ENCODE assay signal across 8 cellular contexts in genomic region chrX:15334561-15334960, GRCh38. TPM values are rescaled to one million over a fixed set of nuclear protein-coding genes. Genes with fewer than 3 reads are reported as not detected.
DNase-seq lines count a peak whose midpoint lies in the region; ATAC-seq and TF ChIP-seq lines count a peak whose summit lies in the region.

No MANE protein-coding gene starts in this region.

- no peak overlapping the region for H3K18ac ChIP-seq in trophoblast cell (ENCODE audit: low read length)

- H3K27me3 ChIP-seq in SJCRH30 (no peaks in the 10 kb centered on the region), esophagus muscularis mucosa (no peaks in the 10 kb centered on the region), trophoblast cell (ENCODE audit: insufficient read depth, low read length) (no peaks in the 10 kb centered on the region)

- H3K4me2 ChIP-seq in trophoblast cell (ENCODE audit: low read length) = peak overlapping the region; percentile 77

- H3K79me2 ChIP-seq in trophoblast cell (ENCODE audit: control insufficient read depth, insufficient read depth, low read length, poor library complexity) = peaks cover 4% of the 10 kb centered on the region

- DNase-seq in NCI-H748 (lab: John Stamatoyannopoulos, UW; ENCODE audit: unreplicated experiment) (peak; percentile 47), NCI-H748 treated with DMSO at 0.1 percent for 48 hours (lab: John Stamatoyannopoulos, UW) (no peak), SJCRH30 (no peak), esophagus muscularis mucosa (ENCODE audit: extremely low spot score) (no peak), trophoblast cell (peak; percentile 42 to 88), NOMO-1 treated with dmso at 0.1 percent for 144 hours (lab: John Stamatoyannopoulos, UW; ENCODE audit: unreplicated experiment) (no peak), COR-L47 (lab: John Stamatoyannopoulos, UW) (no peak)

- peaks cover 4% of the 10 kb centered on the region for H3K79me1 ChIP-seq in trophoblast cell (ENCODE audit: low read length)

- no peak overlapping the region for H3K14ac ChIP-seq in trophoblast cell (ENCODE audit: low read length)

- H3K36me3 ChIP-seq in SJCRH30 = peaks cover 13% of the 10 kb centered on the region
- peaks cover 0 to 21% (median 8%) of the 10 kb centered on the region in 4 donors for H3K36me3 ChIP-seq in esophagus muscularis mucosa
- H3K36me3 ChIP-seq in trophoblast cell (ENCODE audit: control insufficient read depth in 1 of 2, insufficient read depth in 2 of 2, low read length in 2 of 2) = peaks cover 3 to 9% of the 10 kb centered on the region in 2 experiments

- no peak for TF ChIP-seq CTCF in esophagus muscularis mucosa (IDR thresholded peaks at IDR 0.05)

- WGBS in esophagus muscularis mucosa = 45% methylated on average over 7 of the region's 7 CpGs
- no CpG with 5 or more reads among the region's 7 CpGs for WGBS in trophoblast cell (ENCODE audit: extremely low coverage, insufficient coverage, insufficient read length)

- H2BK12ac ChIP-seq in trophoblast cell (ENCODE audit: low read length) = no peak overlapping the region

- H4K8ac ChIP-seq in trophoblast cell (ENCODE audit: low read depth, low read length) = peak overlapping the region; percentile 96

- no peak for TF ChIP-seq POLR2A in esophagus muscularis mucosa (IDR thresholded peaks at IDR 0.05; ENCODE audit: low read depth)

- H2AK5ac ChIP-seq in trophoblast cell (ENCODE audit: low read length) = no peak overlapping the region

- H3K4me1 ChIP-seq in SJCRH30 = no peaks in the 10 kb centered on the region
- peaks cover 0 to 9% (median 6%) of the 10 kb centered on the region in 4 donors for H3K4me1 ChIP-seq in esophagus muscularis mucosa
- no peaks in the 10 kb centered on the region for H3K4me1 ChIP-seq in trophoblast cell (ENCODE audit: control insufficient read depth in 1 of 2, insufficient read depth in 2 of 2, low read length in 2 of 2)

- H3K9me3 ChIP-seq in SJCRH30 (replicated peaks) (no peaks in the 10 kb centered on the region), esophagus muscularis mucosa (peaks cover 0 to 5% (median 0%) of the 10 kb centered on the region in 4 donors), trophoblast cell (ENCODE audit: insufficient read depth, low read depth, low read length) (no peaks in the 10 kb centered on the region)

- H3K27ac ChIP-seq in SJCRH30 (peak overlapping the region; percentile 72), esophagus muscularis mucosa (replicated peaks in 1 of 4) (peak overlapping the region; percentile 76 to 91 (median 84)), trophoblast cell (ENCODE audit: low read depth, low read length) (peak overlapping the region; percentile 10)

- no peak overlapping the region for H2BK120ac ChIP-seq in trophoblast cell (ENCODE audit: insufficient read depth, low read length, poor library complexity)

- ATAC-seq in HG03095 (IDR thresholded peaks at IDR 0.05; ENCODE audit: unreplicated experiment) = no peak

- TF ChIP-seq EP300 in esophagus muscularis mucosa (IDR thresholded peaks at IDR 0.05) = no peak

- intact Hi-C loops in esophagus muscularis mucosa (cut with DNase I) = loop anchor here (10.0 kb wide), 1 partner anchor 340 kb away; no protein-coding TSS in a partner anchor

- H4K91ac ChIP-seq in trophoblast cell (ENCODE audit: low read depth, low read length) = no peak overlapping the region

- H2AFZ ChIP-seq in trophoblast cell (ENCODE audit: insufficient read depth, low read length, poor library complexity) = no peak overlapping the region

- no peak overlapping the region for H3K4ac ChIP-seq in trophoblast cell (ENCODE audit: low read depth, low read length)

- H4K12ac ChIP-seq in trophoblast cell (ENCODE audit: low read depth, low read length) = no peak overlapping the region

- H2BK5ac ChIP-seq in trophoblast cell (ENCODE audit: low read depth, low read length, poor library complexity) = peak overlapping the region; percentile 82

- peak overlapping the region; percentile 95 for H3K9ac ChIP-seq in trophoblast cell (ENCODE audit: low read length)

- H3K4me3 ChIP-seq in SJCRH30 = peak overlapping the region; percentile 97
- peak overlapping the region; percentile 62 to 78 (median 74) for H3K4me3 ChIP-seq in esophagus muscularis mucosa
- peak overlapping the region; percentile 96 for H3K4me3 ChIP-seq in trophoblast cell (ENCODE audit: low read depth, low read length)

- H3K23ac ChIP-seq in trophoblast cell (ENCODE audit: low read length) = no peak overlapping the region

RNA-seq across cellular contexts. Expression of gene PIGA, which starts 0.8 kb away (rescaled TPM):
- 38.8 and 43.0 TPM in 2 replicates for total RNA-seq in SJCRH30 (2014; rRNA removed; shearing (Covaris generic))
- 1 to 10 TPM; 3.2 to 6.6 (median 4.2) TPM for total RNA-seq in esophagus muscularis mucosa
- polyA plus RNA-seq in trophoblast cell (2013) = 18.1 and 19.7 TPM in 2 replicates

RNA-seq across cellular contexts. Expression of gene ASB11, which starts 19.1 kb away (rescaled TPM):
- 0.05 TPM in 1 of 2 replicates, not detected in the other for total RNA-seq in SJCRH30 (2014; rRNA removed; shearing (Covaris generic))
- not detected for total RNA-seq in esophagus muscularis mucosa
- polyA plus RNA-seq in trophoblast cell (2013) = 0.04 TPM in 1 of 2 replicates, not detected in the other

RNA-seq across cellular contexts. Expression of gene VEGFD, which starts 49.7 kb away (rescaled TPM):
- total RNA-seq in SJCRH30 (2014; rRNA removed; shearing (Covaris generic)) = 0.14 TPM in 1 of 2 replicates, not detected in the other
- total RNA-seq in esophagus muscularis mucosa = 1 to 10 TPM; 1.8 to 6.0 (median 3.7) TPM
- polyA plus RNA-seq in trophoblast cell (2013) = 0.10 and 0.11 TPM in 2 replicates

Comparison
In these comparisons a context has a peak if more than half of its experiments do, and no peak if none do; other contexts are left out.
1. DNase-seq: peak in NCI-H748 (single experiment) and trophoblast cell (2 of 2); none in NCI-H748 treated with DMSO at 0.1 percent for 48 hours (single experiment), SJCRH30 (0 of 2), esophagus muscularis mucosa (single experiment), NOMO-1 treated with dmso at 0.1 percent for 144 hours (single experiment) and COR-L47 (single experiment).
2. H3K27ac ChIP-seq: peak in every context shown above with its lines; median percentile 84 in esophagus muscularis mucosa; 72 in SJCRH30; 10 in trophoblast cell.
3. Peak in every context shown above with its lines, with median percentiles within 50 percentile points of each other: H3K4me3 ChIP-seq.